In genomic region chr9:37559125-37559524, GRCh38 we compare ENCODE assay signal across 1 cellular context.
TF ChIP-seq lines count a peak whose summit lies in the region.

No MANE protein-coding gene starts in this region.

TF ChIP-seq in WTC11, 78 proteins besides CTCF, POLR2A, EP300 and RAD21 (continued from another document):
- TF ChIP-seq, protein P1, sequence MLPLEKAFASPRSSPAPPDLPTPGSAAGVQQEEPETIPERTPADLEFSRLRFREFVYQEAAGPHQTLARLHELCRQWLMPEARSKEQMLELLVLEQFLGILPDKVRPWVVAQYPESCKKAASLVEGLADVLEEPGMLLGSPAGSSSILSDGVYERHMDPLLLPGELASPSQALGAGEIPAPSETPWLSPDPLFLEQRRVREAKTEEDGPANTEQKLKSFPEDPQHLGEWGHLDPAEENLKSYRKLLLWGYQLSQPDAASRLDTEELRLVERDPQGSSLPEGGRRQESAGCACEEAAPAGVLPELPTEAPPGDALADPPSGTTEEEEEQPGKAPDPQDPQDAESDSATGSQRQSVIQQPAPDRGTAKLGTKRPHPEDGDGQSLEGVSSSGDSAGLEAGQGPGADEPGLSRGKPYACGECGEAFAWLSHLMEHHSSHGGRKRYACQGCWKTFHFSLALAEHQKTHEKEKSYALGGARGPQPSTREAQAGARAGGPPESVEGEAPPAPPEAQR (CRISPR knock-in tag; IDR thresholded peaks at IDR 0.05) = no peak
- TF ChIP-seq E2F5 (CRISPR knock-in tag; IDR thresholded peaks at IDR 0.05) = no peak
- TF ChIP-seq ZNF121 (CRISPR knock-in tag; IDR thresholded peaks at IDR 0.05) = no peak
TF ChIP-seq in WTC11: peak in this region for 0.
